Comparison of ENCODE assay signal across 12 cellular contexts in genomic region chr1:231395996-231396385, GRCh38. TPM values are rescaled to one million over a fixed set of nuclear protein-coding genes. Genes with fewer than 3 reads are reported as not detected.
DNase-seq lines count a peak whose midpoint lies in the region; ATAC-seq and TF ChIP-seq lines count a peak whose summit lies in the region.
"Had no signal": no experiment of that assay in that cellular context is flagged by ENCODE, and none has a peak within 500 bp of the region (broad histone marks: within the 10 kb centered on the region; RNA-seq: fewer than 3 reads in every experiment).

No MANE protein-coding gene starts in this region.

- DNase-seq in Karpas-422 (no peak), coronary artery (ENCODE audit: low spot score) (no peak), mesothelial cell of epicardium (ENCODE audit: low spot score in 2 of 2, unreplicated experiment in 2 of 2) (no peak), NCI-H69 (lab: John Stamatoyannopoulos, UW) (no peak)
- no peak for DNase-seq in activated CD4-positive, alpha-beta T cell treated with anti-CD3 and anti-CD28 coated beads, Interleukin-2, amount 50 U/mL, for 4 hours
- DNase-seq: NCI-H526; nucleus accumbens; stimulated activated CD4-positive, alpha-beta T cell treated with anti-CD3 and anti-CD28 coated beads, Interleukin-4, amount 100 ng/mL, for 24 hours had no signal

- peaks cover 42% of the 10 kb centered on the region for H3K4me1 Mint-ChIP-seq in mesothelial cell of epicardium

- H3K27me3 Mint-ChIP-seq in mesothelial cell of epicardium (ENCODE audit: low read depth): no peaks in the 10 kb centered on the region
- H3K27me3 Mint-ChIP-seq: central memory CD8-positive, alpha-beta T cell had no signal

- no peak overlapping the region for H2AFZ ChIP-seq in Karpas-422 (ENCODE audit: low read length)

- H3K27me3 ChIP-seq in Karpas-422 (ENCODE audit: low read length) (no peaks in the 10 kb centered on the region), stomach smooth muscle (ENCODE audit: control insufficient read depth in 1 of 2, insufficient read depth in 2 of 2, low read length in 2 of 2) (no peaks in the 10 kb centered on the region)

- peaks cover 2% of the 10 kb centered on the region for H3K36me3 Mint-ChIP-seq in mesothelial cell of epicardium

- no peak overlapping the region for H3K4me3 Mint-ChIP-seq in mesothelial cell of epicardium
- H3K4me3 Mint-ChIP-seq: central memory CD8-positive, alpha-beta T cell had no signal

- H3K9ac ChIP-seq in Karpas-422 (ENCODE audit: low read length) (no peak overlapping the region), stomach smooth muscle (ENCODE audit: low read length in 2 of 2) (no peak overlapping the region)

- no peak for TF ChIP-seq CTCF in coronary artery (IDR thresholded peaks at IDR 0.05)
- no peak for TF ChIP-seq CTCF in mesothelial cell of epicardium (IDR thresholded peaks at IDR 0.05; ENCODE audit: unreplicated experiment)

- peak overlapping the region; percentile 97 for H3K27ac Mint-ChIP-seq in mesothelial cell of epicardium

- H3K27ac ChIP-seq in Karpas-422 (ENCODE audit: low read length) (no peak overlapping the region), coronary artery (peak overlapping the region; percentile 50 to 80), stomach smooth muscle (ENCODE audit: low read length) (peak overlapping the region; percentile 31)

- H3K36me3 ChIP-seq in Karpas-422 (ENCODE audit: insufficient read depth, low read length) (no peaks in the 10 kb centered on the region), stomach smooth muscle (ENCODE audit: control insufficient read depth in 2 of 2, insufficient read depth in 2 of 2, low read length in 2 of 2) (no peaks in the 10 kb centered on the region)

- no peaks in the 10 kb centered on the region for H4K20me1 ChIP-seq in Karpas-422 (ENCODE audit: insufficient read depth, low read depth, low read length)

- H3K9me3 Mint-ChIP-seq in mesothelial cell of epicardium: no peaks in the 10 kb centered on the region
- H3K9me3 Mint-ChIP-seq: central memory CD8-positive, alpha-beta T cell had no signal

- no peaks in the 10 kb centered on the region for H3K9me2 ChIP-seq in Karpas-422 (replicated peaks; ENCODE audit: insufficient read depth, low read length)

- H3K79me2 ChIP-seq in Karpas-422 (ENCODE audit: low read length): peaks cover 98% of the 10 kb centered on the region

- H3K4me1 ChIP-seq in Karpas-422 (ENCODE audit: low read length) (peaks cover 36% of the 10 kb centered on the region), stomach smooth muscle (ENCODE audit: control insufficient read depth, insufficient read depth, low read length) (peaks cover 12% of the 10 kb centered on the region)

- H3K9me3 ChIP-seq in Karpas-422 (ENCODE audit: low read length) (no peaks in the 10 kb centered on the region), stomach smooth muscle (ENCODE audit: control insufficient read depth in 2 of 2, low read length in 2 of 2) (no peaks in the 10 kb centered on the region)

- peak overlapping the region; percentile 16 for H3K4me2 ChIP-seq in Karpas-422 (ENCODE audit: low read depth, low read length, poor library complexity, severe bottlenecking)

- H3K4me3 ChIP-seq in Karpas-422 (ENCODE audit: low read length): no peak overlapping the region
- H3K4me3 ChIP-seq in coronary artery: peak overlapping the region; percentile 1
- no peak overlapping the region for H3K4me3 ChIP-seq in stomach smooth muscle (ENCODE audit: low read length in 2 of 2)

- ATAC-seq in HG02885 (IDR thresholded peaks at IDR 0.05; ENCODE audit: poor library complexity, unreplicated experiment) (no peak), GM19023 (IDR thresholded peaks at IDR 0.05; ENCODE audit: unreplicated experiment) (no peak)

RNA-seq across cellular contexts. Expression of gene EGLN1, which starts 26.1 kb away (rescaled TPM):
- total RNA-seq in Karpas-422 (2014; rRNA removed; shearing (Covaris generic); ENCODE audit: low replicate concordance): 48.3 and 59.0 TPM in 2 replicates
- 32.5 to 34.4 TPM (median 33.6 TPM) in 3 replicates for total RNA-seq in mesothelial cell of epicardium

RNA-seq across cellular contexts. Expression of gene SPRTN, which starts 57.9 kb away (rescaled TPM):
- total RNA-seq in Karpas-422 (2014; rRNA removed; shearing (Covaris generic); ENCODE audit: low replicate concordance): 17.4 and 18.9 TPM in 2 replicates
- total RNA-seq in mesothelial cell of epicardium: 12.0 to 15.4 TPM (median 12.3 TPM) in 3 replicates

RNA-seq across cellular contexts. Expression of gene EXOC8, which starts 58.3 kb away (rescaled TPM):
- 12.1 and 12.6 TPM in 2 replicates for total RNA-seq in Karpas-422 (2014; rRNA removed; shearing (Covaris generic); ENCODE audit: low replicate concordance)
- 9.9 to 10.3 TPM (median 10.0 TPM) in 3 replicates for total RNA-seq in mesothelial cell of epicardium
